Comparison of ENCODE assay signal across 18 cellular contexts in the genomic region with DNA sequence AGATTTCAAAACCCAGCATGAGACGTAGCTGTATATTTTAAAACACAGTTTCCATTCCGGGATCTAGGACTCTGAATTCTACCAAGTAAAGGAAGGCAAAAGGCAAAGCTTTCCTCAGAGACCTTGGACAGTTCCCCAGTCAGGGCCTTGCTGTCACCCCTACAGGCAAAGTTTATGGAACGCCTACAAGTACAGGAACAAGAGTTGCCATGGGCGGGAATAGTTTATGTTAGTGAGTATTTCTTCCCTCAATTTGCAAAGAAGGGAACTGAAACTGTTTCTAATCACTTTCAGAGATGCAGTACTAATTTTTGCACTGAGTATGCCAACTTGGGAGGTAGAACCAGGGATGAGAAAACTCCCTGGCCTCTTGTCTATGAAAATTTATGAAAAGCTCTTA.
DNase-seq lines count a peak whose midpoint lies in the region; ATAC-seq and TF ChIP-seq lines count a peak whose summit lies in the region.
"Had no signal": no experiment of that assay in that cellular context is flagged by ENCODE, and none has a peak within 500 bp of the region (broad histone marks: within the 10 kb centered on the region; RNA-seq: fewer than 3 reads in every experiment).

No MANE protein-coding gene starts in this region.

- no peak overlapping the region for H3K4me3 ChIP-seq in MM.1S (ENCODE audit: low read length)
- H3K4me3 ChIP-seq: uterus had no signal

- ATAC-seq in HG02588 (IDR thresholded peaks at IDR 0.05; ENCODE audit: unreplicated experiment), result no peak
- ATAC-seq: activated T-cell treated with anti-CD3 and anti-CD28 coated beads, Interleukin-2, amount 50 U/mL, for 72 hours; stimulated activated naive CD8-positive, alpha-beta T cell treated with anti-CD3 and anti-CD28 coated beads, Interleukin-15, amount 100 ng/mL, for 72 hours had no signal

- H3K36me3 ChIP-seq in MM.1S (replicated peaks; ENCODE audit: insufficient read depth, low read length), result no peaks in the 10 kb centered on the region
- H3K36me3 ChIP-seq: uterus had no signal

- no peak overlapping the region for H2AFZ ChIP-seq in MM.1S (ENCODE audit: low read length)

- H3K9me2 ChIP-seq in MM.1S (replicated peaks; ENCODE audit: insufficient read depth, low read length), result no peaks in the 10 kb centered on the region

- H3K9me3 ChIP-seq in MM.1S (replicated peaks; ENCODE audit: insufficient read depth, low read length), result no peaks in the 10 kb centered on the region
- H3K9me3 ChIP-seq: uterus had no signal

- H3F3A ChIP-seq in MM.1S (ENCODE audit: insufficient read depth, low read length), result no peaks in the 10 kb centered on the region

- no peaks in the 10 kb centered on the region for H3K79me2 ChIP-seq in MM.1S (ENCODE audit: low read length)

- no peak for TF ChIP-seq CTCF in MM.1S (IDR thresholded peaks at IDR 0.05; ENCODE audit: low read length)

- no peaks in the 10 kb centered on the region for H4K20me1 ChIP-seq in MM.1S (ENCODE audit: insufficient read depth, low read length)

- DNase-seq in EH (ENCODE audit: low read depth) (peak; percentile 18), M059J (ENCODE audit: low read depth) (peak; percentile 2), amniotic epithelial cell (ENCODE audit: low read depth) (peak; percentile 13), islet precursor cell (peak; percentile 59), substantia nigra (lab: John Stamatoyannopoulos, UW) (no peak), MM.1S (no peak)
- no peak for DNase-seq in activated naive CD4-positive, alpha-beta T cell treated with anti-CD3 and anti-CD28 coated beads, Interleukin-2, amount 50 U/mL, for 16 hours
- DNase-seq: activated CD4-positive, alpha-beta T cell treated with anti-CD3 and anti-CD28 coated beads, Interleukin-2, amount 50 U/mL, for 48 hours; activated T-cell treated with anti-CD3 and anti-CD28 coated beads, Interleukin-2, amount 50 U/mL, for 72 hours; head of caudate nucleus; HFFc6; kidney; NCI-H1105 treated with DMSO at 0.1 percent for 48 hours; retina; stimulated activated CD4-positive, alpha-beta T cell treated with anti-CD3 and anti-CD28 coated beads, Interleukin-15, amount 100 ng/mL, for 24 hours; stimulated activated naive CD8-positive, alpha-beta T cell treated with anti-CD3 and anti-CD28 coated beads, Interleukin-15, amount 100 ng/mL, for 72 hours; uterus had no signal

- H3K27me3 ChIP-seq in MM.1S (replicated peaks; ENCODE audit: insufficient read depth, low read length), result no peaks in the 10 kb centered on the region
- H3K27me3 ChIP-seq: uterus had no signal

- no peak overlapping the region for H3K27ac ChIP-seq in substantia nigra (ENCODE audit: low read depth, low read length, poor library complexity, severe bottlenecking)
- H3K27ac ChIP-seq in MM.1S (ENCODE audit: low read length), result no peak overlapping the region
- H3K27ac ChIP-seq: uterus had no signal

- peaks cover 8% of the 10 kb centered on the region; the same call in 1 of the 2 replicates for H3K4me1 ChIP-seq in MM.1S (ENCODE audit: low read length)
- H3K4me1 ChIP-seq: uterus had no signal

- no peak overlapping the region for H3K9ac ChIP-seq in MM.1S (ENCODE audit: low read length)

- H3K4me2 ChIP-seq in MM.1S (ENCODE audit: low read depth, low read length), result no peak overlapping the region

Comparison
In these comparisons a context has a peak if more than half of its experiments do, and no peak if none do; other contexts are left out.
1. DNase-seq: peak in EH (single experiment), M059J (single experiment), amniotic epithelial cell (single experiment) and islet precursor cell (single experiment); none in substantia nigra (0 of 49), activated naive CD4-positive, alpha-beta T cell treated with anti-CD3 and anti-CD28 coated beads, Interleukin-2, amount 50 U/mL, for 16 hours (single experiment) and MM.1S (single experiment).